In genomic region chr1:170531758-170532657, GRCh38 we compare ENCODE assay signal across 8 cellular contexts. TPM values are rescaled to one million over a fixed set of nuclear protein-coding genes. Genes with fewer than 3 reads are reported as not detected.
DNase-seq lines count a peak whose midpoint lies in the region; ATAC-seq, FAIRE-seq and TF ChIP-seq lines count a peak whose summit lies in the region.

GORAB (plus strand) TSS chr1:170532166; CDS start chr1:170532224, 58 bp downstream.

- H3K9me3 ChIP-seq in kidney (ENCODE audit: control insufficient read depth in 1 of 2, low read length in 2 of 2): no peaks in the 10 kb centered on the region

- H3K9ac ChIP-seq in kidney (ENCODE audit: low read length in 2 of 2): peak within 1 kb of the TSS; percentile 42 to 99

- peaks cover 0 to 5% of the 10 kb centered on the region in 2 donors for H3K4me1 ChIP-seq in kidney (ENCODE audit: control insufficient read depth in 1 of 2, insufficient read depth in 1 of 2, low read depth in 1 of 2, low read length in 2 of 2)

- intact Hi-C loops in kidney (cut with DNase I): no loop called here

- ATAC-seq in GM19023 (IDR thresholded peaks at IDR 0.05; ENCODE audit: unreplicated experiment): peak; percentile 99
- peak; percentile 99 for ATAC-seq in HG03196 (IDR thresholded peaks at IDR 0.05; ENCODE audit: unreplicated experiment)

- peak within 1 kb of the TSS; percentile 93 to 100 for H3K4me3 ChIP-seq in kidney (ENCODE audit: low read length in 2 of 2)

- DNase-seq in AG09319 (ENCODE audit: extremely low read depth, low read depth) (peak; percentile 92), NCI-H345 (lab: John Stamatoyannopoulos, UW) (peak; percentile 91), cerebellum (ENCODE audit: low spot score) (peak; percentile 90), kidney (peak; percentile 96)
- DNase-seq in activated CD4-positive, CD25-positive, alpha-beta regulatory T cell treated with anti-CD3 and anti-CD28 coated beads, Interleukin-2, amount 50 U/mL, for 16 hours (ENCODE audit: low read depth, low spot score): peak; percentile 68
- peak; percentile 92 for DNase-seq in stimulated activated CD4-positive, alpha-beta T cell treated with anti-CD3 and anti-CD28 coated beads, Interleukin-15, amount 100 ng/mL, for 24 hours

- TF ChIP-seq CTCF in AG09319 (IDR thresholded peaks at IDR 0.05; ENCODE audit: low read depth, low read length) (no peak), kidney (IDR thresholded peaks at IDR 0.05; ENCODE audit: borderline replicate concordance, extremely low read depth, insufficient read depth) (no peak)

- no peak for FAIRE-seq in kidney (lab: Jason Lieb, UNC)

- no peaks in the 10 kb centered on the region for H3K36me3 ChIP-seq in kidney (ENCODE audit: control insufficient read depth in 1 of 2, insufficient read depth in 2 of 2, low read length in 2 of 2)

- H3K27ac ChIP-seq in kidney (ENCODE audit: low read depth in 2 of 2, low read length in 2 of 2): peak within 1 kb of the TSS; percentile 89

RNA-seq across cellular contexts. Expression of gene GORAB, which starts in this region (rescaled TPM):
- 18.6 TPM for total RNA-seq in cerebellum
- total RNA-seq in kidney: 13.6 TPM
- polyA plus RNA-seq in kidney (ENCODE audit: insufficient read depth, low read depth, low replicate concordance): 5.8 TPM

Comparison
In these comparisons a context has a peak if more than half of its experiments do, and no peak if none do; other contexts are left out.
1. Peak in every context shown above with its lines: DNase-seq, ATAC-seq, H3K4me3 ChIP-seq and H3K27ac ChIP-seq.